In genomic region chr20:61823242-61823641, GRCh38 we compare ENCODE assay signal across 30 cellular contexts.
"Had no signal": no experiment of that assay in that cellular context is flagged by ENCODE, and none has a peak within 500 bp of the region (broad histone marks: within the 10 kb centered on the region; RNA-seq: fewer than 3 reads in every experiment).

No MANE protein-coding gene starts in this region.

- H3K4me3 ChIP-seq: ovary, psoas muscle, skin epidermis, smooth muscle cell, spleen, suprapubic skin, testis, tibial artery, transverse colon, upper lobe of right lung, vagina had no signal

- H3K4me3 Mint-ChIP-seq: naive thymus-derived CD8-positive, alpha-beta T cell; natural killer cell treated with Interleukin-12 subunit alpha and Interleukin-12 subunit beta and Interleukin-15 and Interleukin-18, amount 100 ng/mL, for 72 hours; nephron progenitor cell; neural crest cell; stimulated activated memory B cell treated with anti-CD40 and anti-IgM and Interleukin-4, amounts not matched to agents 10 μg/mL and 1 μg/mL and 100 μg/mL, for 72 hours; stimulated activated naive CD8-positive, alpha-beta T cell treated with anti-CD3 and anti-CD28 coated beads, Interleukin-15, amount 100 ng/mL, for 72 hours; type B pancreatic cell had no signal

- H3K27me3 Mint-ChIP-seq: natural killer cell treated with Interleukin-12 subunit alpha and Interleukin-12 subunit beta and Interleukin-15 and Interleukin-18, amount 100 ng/mL, for 72 hours; progenitor cell of endocrine pancreas; stimulated activated naive CD8-positive, alpha-beta T cell treated with anti-CD3 and anti-CD28 coated beads, Interleukin-15, amount 100 ng/mL, for 72 hours had no signal

- H3K4me1 ChIP-seq: parathyroid adenoma, psoas muscle, spleen, testis, tibial artery, transverse colon, upper lobe of right lung, vagina had no signal

- H3K27ac ChIP-seq: ovary, parathyroid adenoma, psoas muscle, skin epidermis, spleen, suprapubic skin, testis, tibial artery, transverse colon, upper lobe of right lung, vagina had no signal

- H3K36me3 Mint-ChIP-seq: naive thymus-derived CD8-positive, alpha-beta T cell; natural killer cell treated with Interleukin-12 subunit alpha and Interleukin-12 subunit beta and Interleukin-15 and Interleukin-18, amount 100 ng/mL, for 72 hours; stimulated activated memory B cell treated with anti-CD40 and anti-IgM and Interleukin-4, amounts not matched to agents 10 μg/mL and 1 μg/mL and 100 μg/mL, for 72 hours; type B pancreatic cell had no signal

- H3K27me3 ChIP-seq: ovary, testis, transverse colon, vagina had no signal

- H3K36me3 ChIP-seq: ovary, spleen, suprapubic skin, tibial artery, transverse colon, upper lobe of right lung, vagina had no signal

- ATAC-seq: naive thymus-derived CD8-positive, alpha-beta T cell; natural killer cell treated with Interleukin-12 subunit alpha and Interleukin-12 subunit beta and Interleukin-15 and Interleukin-18, amount 100 ng/mL, for 72 hours; psoas muscle; right cardiac atrium; sciatic nerve; stimulated activated memory B cell treated with anti-CD40 and anti-IgM and Interleukin-4, amounts not matched to agents 10 μg/mL and 1 μg/mL and 100 μg/mL, for 72 hours; stimulated activated naive CD8-positive, alpha-beta T cell treated with anti-CD3 and anti-CD28 coated beads, Interleukin-15, amount 100 ng/mL, for 72 hours; stimulated activated naive CD8-positive, alpha-beta T cell treated with anti-CD3 and anti-CD28 coated beads, Interleukin-15, Interleukin-2, amounts not matched to agents 100 U/mL and 50 U/mL, for 24 hours; upper lobe of right lung had no signal

- DNase-seq: naive thymus-derived CD8-positive, alpha-beta T cell; nephron progenitor cell; occipital lobe; ovary; psoas muscle; stimulated activated CD4-positive, alpha-beta T cell treated with anti-CD3 and anti-CD28 coated beads, Interleukin-12 subunit alpha, Interleukin-12 subunit beta, amount 100 ng/mL, for 4 hours; stimulated activated CD4-positive, alpha-beta T cell treated with anti-CD3 and anti-CD28 coated beads, Interleukin-1b, Interleukin-23, amount 100 ng/mL, for 48 hours; stimulated activated CD4-positive, alpha-beta T cell treated with anti-CD3 and anti-CD28 coated beads, Interleukin-4, amount 100 ng/mL, for 1 hour; stimulated activated CD4-positive, alpha-beta T cell treated with anti-CD3 and anti-CD28 coated beads, Interleukin-4, amount 100 ng/mL, for 4 hours; stimulated activated CD8-positive, alpha-beta memory T cell treated with anti-CD3 and anti-CD28 coated beads, Interleukin-4, amount 100 ng/mL, for 48 hours; stimulated activated naive CD8-positive, alpha-beta T cell treated with anti-CD3 and anti-CD28 coated beads, Interleukin-15, amount 100 ng/mL, for 72 hours; stimulated activated naive CD8-positive, alpha-beta T cell treated with anti-CD3 and anti-CD28 coated beads, Interleukin-15, Interleukin-2, amounts not matched to agents 100 U/mL and 50 U/mL, for 24 hours; substantia nigra; testis; tibial artery; transverse colon; upper lobe of right lung had no signal

- H3K4me2 ChIP-seq: smooth muscle cell had no signal

- H2AFZ ChIP-seq: parathyroid adenoma had no signal

- H3K79me2 ChIP-seq: parathyroid adenoma had no signal

- H3K9ac ChIP-seq: parathyroid adenoma had no signal

- H3K4me1 Mint-ChIP-seq: naive thymus-derived CD8-positive, alpha-beta T cell; nephron progenitor cell; neural crest cell; stimulated activated memory B cell treated with anti-CD40 and anti-IgM and Interleukin-4, amounts not matched to agents 10 μg/mL and 1 μg/mL and 100 μg/mL, for 72 hours; stimulated activated naive CD8-positive, alpha-beta T cell treated with anti-CD3 and anti-CD28 coated beads, Interleukin-15, amount 100 ng/mL, for 72 hours had no signal

- H3K9me3 ChIP-seq: ovary, psoas muscle, suprapubic skin, testis, tibial artery, transverse colon, upper lobe of right lung, vagina had no signal
